Comparison of ENCODE assay signal across 8 cellular contexts in the genomic region with DNA sequence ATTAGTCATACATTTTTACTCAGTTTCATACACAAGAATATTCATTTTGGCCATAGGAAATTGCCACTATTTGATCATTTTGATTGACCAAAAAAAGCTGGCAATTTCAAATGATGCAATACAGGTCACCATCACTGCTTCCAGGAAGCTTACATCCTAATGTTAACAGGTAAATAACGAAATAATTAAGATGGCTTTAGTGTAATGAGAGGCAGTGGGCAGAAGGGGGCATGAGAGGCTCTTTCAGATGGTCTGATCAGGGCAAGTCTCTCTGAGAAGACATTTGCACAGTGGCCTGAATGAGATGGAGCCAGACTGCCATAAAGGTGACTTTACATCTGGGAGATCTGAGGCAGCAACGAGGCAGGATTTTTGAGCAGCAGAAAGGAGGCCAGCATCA.
DNase-seq lines count a peak whose midpoint lies in the region; ATAC-seq and TF ChIP-seq lines count a peak whose summit lies in the region.

No MANE protein-coding gene starts in this region.

- no peaks in the 10 kb centered on the region for H3K27me3 Mint-ChIP-seq in CD8-positive, alpha-beta T cell (ENCODE audit: low read depth)
- H3K27me3 Mint-ChIP-seq in osteocyte (ENCODE audit: unreplicated experiment), result no peaks in the 10 kb centered on the region

- intact Hi-C loops in CD8-positive, alpha-beta T cell (cut with DNase I, micrococcal nuclease), result loop anchor here in 1 of 2 experiments (10.0 kb wide), 1 partner anchor 712 kb away; no protein-coding TSS in a partner anchor

- no peak overlapping the region for H3K27ac Mint-ChIP-seq in CD8-positive, alpha-beta T cell
- no peak overlapping the region for H3K27ac Mint-ChIP-seq in osteocyte (ENCODE audit: unreplicated experiment)

- DNase-seq in CD8-positive, alpha-beta T cell, result peak in 1 of 7 experiments; percentile 12
- DNase-seq in NCI-H2107 (lab: John Stamatoyannopoulos, UW) (peak; percentile 22), fibroblast of mammary gland (ENCODE audit: low read depth) (peak; percentile 65), osteocyte (ENCODE audit: extremely low spot score, unreplicated experiment) (no peak), GF-D8 (lab: John Stamatoyannopoulos, UW) (no peak)
- DNase-seq in activated CD4-positive, alpha-beta T cell treated with anti-CD3 and anti-CD28 coated beads for 48 hours, result peak; percentile 42

- peaks cover 4% of the 10 kb centered on the region for H3K4me1 Mint-ChIP-seq in CD8-positive, alpha-beta T cell (ENCODE audit: low read depth)
- H3K4me1 Mint-ChIP-seq in osteocyte (ENCODE audit: unreplicated experiment), result peaks cover 24% of the 10 kb centered on the region

- H3K9me3 ChIP-seq in CD8-positive, alpha-beta T cell (ENCODE audit: low read length), result no peaks in the 10 kb centered on the region

- H3K4me3 ChIP-seq in CD8-positive, alpha-beta T cell (ENCODE audit: low read depth, low read length), result no peak overlapping the region
- no peak overlapping the region for H3K4me3 ChIP-seq in fibroblast of mammary gland (ENCODE audit: control insufficient read depth, low read depth, low read length)

- no peaks in the 10 kb centered on the region for H3K4me1 ChIP-seq in CD8-positive, alpha-beta T cell (ENCODE audit: insufficient read depth, low read length)

- CTCF ChIA-PET in CD8-positive, alpha-beta T cell (lab: Charles Lee), result interaction anchor here (1.1 to 1.7 kb wide), 4 partner anchors 9 to 270 kb away, joined by 4 to 6 read pairs (median 4); no protein-coding TSS in a partner anchor

- ATAC-seq in CD8-positive, alpha-beta T cell, result peak; percentile 55
- ATAC-seq in GM18909 (IDR thresholded peaks at IDR 0.05; ENCODE audit: poor library complexity, unreplicated experiment) (peak; percentile 64), HG03060 (IDR thresholded peaks at IDR 0.05; ENCODE audit: low read depth, unreplicated experiment) (peak; percentile 54)

- H3K36me3 ChIP-seq in CD8-positive, alpha-beta T cell (ENCODE audit: insufficient read depth, low read length), result no peaks in the 10 kb centered on the region

- H3K27me3 ChIP-seq in CD8-positive, alpha-beta T cell (ENCODE audit: insufficient read depth, low read length), result no peaks in the 10 kb centered on the region

- H3K36me3 Mint-ChIP-seq in CD8-positive, alpha-beta T cell, result no peaks in the 10 kb centered on the region
- no peaks in the 10 kb centered on the region for H3K36me3 Mint-ChIP-seq in osteocyte (ENCODE audit: unreplicated experiment)

- POLR2A ChIA-PET in CD8-positive, alpha-beta T cell (lab: Charles Lee), result no interaction called here

- no peak overlapping the region for H3K4me3 Mint-ChIP-seq in CD8-positive, alpha-beta T cell
- H3K4me3 Mint-ChIP-seq in osteocyte (ENCODE audit: unreplicated experiment), result no peak overlapping the region

- no peak overlapping the region for H3K27ac ChIP-seq in CD8-positive, alpha-beta T cell (ENCODE audit: low read depth, low read length)

- H3K9me3 Mint-ChIP-seq in CD8-positive, alpha-beta T cell, result no peaks in the 10 kb centered on the region
- H3K9me3 Mint-ChIP-seq in osteocyte (ENCODE audit: unreplicated experiment), result no peaks in the 10 kb centered on the region

- TF ChIP-seq CTCF in CD8-positive, alpha-beta T cell (IDR thresholded peaks at IDR 0.05), result no peak
- TF ChIP-seq CTCF in fibroblast of mammary gland (conservative IDR thresholded peaks at IDR 0.05; ENCODE audit: control insufficient read depth, insufficient read depth, low read depth, low read length) (peak; percentile 65), osteocyte (IDR thresholded peaks at IDR 0.05) (peak; percentile 62)

Comparison
In these comparisons a context has a peak if more than half of its experiments do, and no peak if none do; other contexts are left out.
1. DNase-seq: peak in NCI-H2107 (single experiment), activated CD4-positive, alpha-beta T cell treated with anti-CD3 and anti-CD28 coated beads for 48 hours (single experiment) and fibroblast of mammary gland (single experiment); none in osteocyte (single experiment) and GF-D8 (single experiment).
2. Peak in every context shown above with its lines, with median percentiles within 50 percentile points of each other: ATAC-seq.